In genomic region chr1:209106237-209106741, GRCh38 we compare ENCODE assay signal across 9 cellular contexts.
A peak's percentile ranks its signal among the peaks of the same experiment; 100 is the strongest.
DNase-seq lines count a peak whose midpoint lies in the region; ATAC-seq and TF ChIP-seq lines count a peak whose summit lies in the region.
"Had no signal": no experiment of that assay in that cellular context is flagged by ENCODE, and none has a peak within 500 bp of the region (broad histone marks: within the 10 kb centered on the region; RNA-seq: fewer than 3 reads in every experiment).

No MANE protein-coding gene starts in this region.

- peaks cover 78% of the 10 kb centered on the region for H3F3A ChIP-seq in MM.1S (ENCODE audit: insufficient read depth, low read length)

- peak overlapping the region; percentile 1; the same call in 1 of the 2 replicates for H2AFZ ChIP-seq in MM.1S (ENCODE audit: low read length)

- TF ChIP-seq POLR2A in right lobe of liver (IDR thresholded peaks at IDR 0.05) (no peak), spleen (IDR thresholded peaks at IDR 0.05) (no peak)

- WGBS in right lobe of liver (ENCODE audit: insufficient coverage, low coverage, low lambda C conversion rate, missing lambda C conversion rate): 42% methylated on average over 8 of the region's 8 CpGs
- 65 to 76% (median 73%) methylated on average over 7 to 8 of the region's 8 CpGs for WGBS in spleen, 5 donors

- H3K27me3 ChIP-seq in MM.1S (replicated peaks; ENCODE audit: insufficient read depth, low read length) (no peaks in the 10 kb centered on the region), right lobe of liver (no peaks in the 10 kb centered on the region), spleen (replicated peaks in 1 of 7) (peaks cover 0 to 5% (median 0%) of the 10 kb centered on the region in 7 donors)

- H3K4me1 ChIP-seq in MM.1S (ENCODE audit: low read length): peaks cover 92% of the 10 kb centered on the region
- no peaks in the 10 kb centered on the region for H3K4me1 ChIP-seq in right lobe of liver
- no peaks in the 10 kb centered on the region for H3K4me1 ChIP-seq in spleen

- intact Hi-C loops in right lobe of liver (cut with DNase I) (no loop called here), spleen (cut with DNase I; ENCODE audit: low total_unique reads) (no loop called here)

- no peaks in the 10 kb centered on the region for H4K20me1 ChIP-seq in MM.1S (ENCODE audit: insufficient read depth, low read length)

- H3K9ac ChIP-seq in MM.1S (ENCODE audit: low read length): peak overlapping the region; percentile 72

- DNase-seq in DMS 273 treated with DMSO at 0.1 percent for 48 hours (lab: John Stamatoyannopoulos, UW) (peak; percentile 93), MM.1S (peak; percentile 14), amygdala (lab: John Stamatoyannopoulos, UW) (peak in 30 of 56 donors; percentile 2 to 57 (median 16)), right lobe of liver (peak in 2 of 3 donors; percentile 49 to 68), spleen (no peak), NCI-H748 treated with DMSO at 0.1 percent for 48 hours (lab: John Stamatoyannopoulos, UW) (no peak), MV-4-11 (lab: John Stamatoyannopoulos, UW) (no peak)

- ATAC-seq in right lobe of liver (peak; percentile 78 to 84 (median 82)), GM18502 (IDR thresholded peaks at IDR 0.05; ENCODE audit: poor library complexity, unreplicated experiment) (no peak)
- ATAC-seq: activated T-helper 17 cell treated with anti-CD3 and anti-CD28 coated beads, Interleukin-2, amount 50 U/mL, for 72 hours had no signal

- H3K27ac ChIP-seq in MM.1S (ENCODE audit: low read length) (peak overlapping the region; percentile 99), right lobe of liver (no peak overlapping the region), spleen (no peak overlapping the region)

- H3K4me3 ChIP-seq in MM.1S (ENCODE audit: low read length) (0 out of 2 replicates have a peak overlapping the region, but pooled peaks have one; percentile 6), right lobe of liver (no peak overlapping the region), spleen (no peak overlapping the region)

- H3K36me3 ChIP-seq in MM.1S (replicated peaks; ENCODE audit: insufficient read depth, low read length) (no peaks in the 10 kb centered on the region), right lobe of liver (no peaks in the 10 kb centered on the region), spleen (no peaks in the 10 kb centered on the region)

- peaks cover 12% of the 10 kb centered on the region for H3K79me2 ChIP-seq in MM.1S (ENCODE audit: low read length)

- H3K4me2 ChIP-seq in MM.1S (ENCODE audit: low read depth, low read length): peak overlapping the region; percentile 45; the same call in 1 of the 2 replicates

- TF ChIP-seq CTCF in MM.1S (IDR thresholded peaks at IDR 0.05; ENCODE audit: low read length) (peak; percentile 23; the same call in 1 of the 2 replicates), right lobe of liver (IDR thresholded peaks at IDR 0.05) (no peak), spleen (IDR thresholded peaks at IDR 0.05 in 8 of 11, conservative IDR thresholded peaks at IDR 0.05 in 3 of 11) (no peak)

- no peaks in the 10 kb centered on the region for H3K9me2 ChIP-seq in MM.1S (replicated peaks; ENCODE audit: insufficient read depth, low read length)

- H3K9me3 ChIP-seq in MM.1S (replicated peaks; ENCODE audit: insufficient read depth, low read length): no peaks in the 10 kb centered on the region
- no peaks in the 10 kb centered on the region for H3K9me3 ChIP-seq in right lobe of liver
- H3K9me3 ChIP-seq in spleen: no peaks in the 10 kb centered on the region

Comparison
In these comparisons a context has a peak if more than half of its experiments do, and no peak if none do; other contexts are left out.
1. DNase-seq: peak in DMS 273 treated with DMSO at 0.1 percent for 48 hours (single experiment), MM.1S (single experiment), amygdala (30 of 56) and right lobe of liver (2 of 3); none in spleen (single experiment), NCI-H748 treated with DMSO at 0.1 percent for 48 hours (single experiment) and MV-4-11 (single experiment).